1 cellular context compared by ENCODE assay signal in genomic region chr6:7295916-7296315, GRCh38.
TF ChIP-seq lines count a peak whose summit lies in the region.

No MANE protein-coding gene starts in this region.

TF ChIP-seq in IMR-90, 13 proteins besides CTCF, POLR2A, EP300 and RAD21:
- no peak for TF ChIP-seq RCOR1 (IDR thresholded peaks at IDR 0.05; ENCODE audit: insufficient replicate concordance, low read length)
- TF ChIP-seq ELK1 (IDR thresholded peaks at IDR 0.05; ENCODE audit: borderline replicate concordance, low read depth, low read length) = no peak
- peak; percentile 46 for TF ChIP-seq MAFK (IDR thresholded peaks at IDR 0.05; ENCODE audit: low read depth, low read length)
